Comparison of ENCODE assay signal across 6 cellular contexts in genomic region chr6:33417127-33417902, GRCh38. TPM values are rescaled to one million over a fixed set of nuclear protein-coding genes. Genes with fewer than 3 reads are reported as not detected.
DNase-seq lines count a peak whose midpoint lies in the region; ATAC-seq and TF ChIP-seq lines count a peak whose summit lies in the region.

No MANE protein-coding gene starts in this region.

- CTCF ChIA-PET in WTC11 (lab: Charles Lee), result interaction anchor here (1.2 to 2.6 kb wide), 3 partner anchors 9 to 21 kb away, joined by 6 to 30 read pairs (median 11); no protein-coding TSS in a partner anchor

- H3K4me1 ChIP-seq in HAP-1, result peaks cover 17% of the 10 kb centered on the region

- TF ChIP-seq CTCF in WTC11 (IDR thresholded peaks at IDR 0.05) (no peak), GM13976 (IDR thresholded peaks at IDR 0.05; ENCODE audit: borderline replicate concordance, control extremely low read depth, extremely low read depth, insufficient read depth, missing control alignments) (no peak)

- H3K4me1 Mint-ChIP-seq in WTC11, result peaks cover 58% of the 10 kb centered on the region

- DNase-seq in HAP-1 (ENCODE audit: low spot score in 2 of 2) (peak in 1 of 2 experiments; percentile 42), WTC11 (ENCODE audit: low spot score) (no peak), GM13976 (ENCODE audit: low spot score) (no peak)
- no peak for DNase-seq in effector CD4-positive, alpha-beta T cell

- peak overlapping the region; percentile 55 for H3K4me3 ChIP-seq in HAP-1

- H3K27me3 Mint-ChIP-seq in WTC11 (ENCODE audit: low read depth), result no peaks in the 10 kb centered on the region

- no peaks in the 10 kb centered on the region for H3K9me3 Mint-ChIP-seq in WTC11

- H3K36me3 ChIP-seq in HAP-1 (replicated peaks), result peaks cover 26% of the 10 kb centered on the region

- POLR2A ChIA-PET in WTC11 (lab: Charles Lee), result interaction anchor here (1.6 kb wide), 1 partner anchor 9 kb away, joined by 6 read pairs; no protein-coding TSS in a partner anchor

- H3K4me3 Mint-ChIP-seq in WTC11, result peak overlapping the region; percentile 96

- in situ Hi-C loops in HAP-1 (cut with MboI; ENCODE audit: low sequenced_read_pairs) (no loop called here), GM13976 (cut with MboI; ENCODE audit: low sequenced_read_pairs, unreplicated experiment) (no loop called here)

- H3K27ac ChIP-seq in layer of hippocampus (ENCODE audit: low read depth, low read length), result peak overlapping the region; percentile 95

- no peaks in the 10 kb centered on the region for H3K9me3 ChIP-seq in HAP-1

- ATAC-seq in WTC11, result no peak
- ATAC-seq in HG02973 (IDR thresholded peaks at IDR 0.05; ENCODE audit: unreplicated experiment), result no peak

- H3K27me3 ChIP-seq in HAP-1 (ENCODE audit: low read depth) (peaks cover 10% of the 10 kb centered on the region), layer of hippocampus (ENCODE audit: control insufficient read depth, insufficient read depth, low read length) (no peaks in the 10 kb centered on the region)

- H3K36me3 Mint-ChIP-seq in WTC11, result peaks cover 32% of the 10 kb centered on the region

- H3K27ac Mint-ChIP-seq in WTC11, result peak overlapping the region; percentile 97

TF ChIP-seq in WTC11, 78 proteins besides CTCF, POLR2A, EP300 and RAD21:
- TF ChIP-seq CREM (CRISPR knock-in tag; IDR thresholded peaks at IDR 0.05), result no peak
- no peak for TF ChIP-seq SP1 (CRISPR knock-in tag; conservative IDR thresholded peaks at IDR 0.05)
- 0 out of 2 replicates have a peak, but pooled peaks have one; percentile 12 for TF ChIP-seq ARID4B (CRISPR knock-in tag; IDR thresholded peaks at IDR 0.05; ENCODE audit: borderline replicate concordance)
- TF ChIP-seq ZNF232 (CRISPR knock-in tag; IDR thresholded peaks at IDR 0.05), result peak; percentile 8; the same call in 1 of the 2 replicates
- 0 out of 2 replicates have a peak, but pooled peaks have one; percentile 37 for TF ChIP-seq ZNF219 (CRISPR knock-in tag; IDR thresholded peaks at IDR 0.05; ENCODE audit: borderline replicate concordance)
TF ChIP-seq in WTC11: peak in this region for 3.

RNA-seq across cellular contexts. Expression of gene CUTA, which starts 0.6 kb away (rescaled TPM):
- total RNA-seq in WTC11 (2021), result 229 to 247 TPM (median 243 TPM) in 3 replicates

RNA-seq across cellular contexts. Expression of gene SYNGAP1, which starts 2.5 kb away (rescaled TPM):
- total RNA-seq in WTC11 (2021), result 139 to 172 TPM (median 160 TPM) in 3 replicates

RNA-seq across cellular contexts. Expression of gene PHF1, which starts 6.5 kb away (rescaled TPM):
- total RNA-seq in WTC11 (2021), result 60.0 to 63.6 TPM (median 60.2 TPM) in 3 replicates

RNA-seq across cellular contexts. Expression of gene KIFC1, which starts 25.7 kb away (rescaled TPM):
- total RNA-seq in WTC11 (2021), result 79.5 to 97.3 TPM (median 83.7 TPM) in 3 replicates

RNA-seq across cellular contexts. Expression of gene ZBTB9, which starts 37.1 kb away (rescaled TPM):
- total RNA-seq in WTC11 (2021), result 19.4 to 21.2 TPM (median 20.8 TPM) in 3 replicates
